2 cellular contexts compared by ENCODE assay signal in the genomic region with DNA sequence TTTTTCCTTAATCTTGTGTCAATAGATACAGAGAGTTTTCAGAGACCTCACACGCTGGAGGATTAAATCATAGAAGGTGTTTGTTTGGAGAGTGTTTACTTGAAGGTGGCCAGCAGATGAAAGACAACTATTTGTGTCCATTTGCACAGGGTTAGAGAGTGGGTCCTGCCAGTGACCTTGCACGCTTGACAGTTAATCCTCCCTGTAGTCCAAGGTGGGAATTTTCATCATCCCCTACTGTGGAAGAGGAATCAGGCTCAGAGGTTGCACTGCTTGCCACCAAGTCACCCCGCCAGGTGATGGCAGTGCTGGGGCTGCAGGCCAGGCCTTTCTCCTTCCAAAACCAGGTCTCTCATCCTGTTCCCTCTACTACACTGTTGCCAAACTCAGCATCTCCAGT.
TF ChIP-seq lines count a peak whose summit lies in the region.

No MANE protein-coding gene starts in this region.

TF ChIP-seq in HCT116, 20 proteins besides CTCF, POLR2A, EP300 and RAD21:
- TF ChIP-seq SRF (IDR thresholded peaks at IDR 0.05; ENCODE audit: low read depth): no peak
- no peak for TF ChIP-seq ZNF274 (IDR thresholded peaks at IDR 0.05; ENCODE audit: low read depth, low read length)
- TF ChIP-seq ZFX (IDR thresholded peaks at IDR 0.05): no peak
- TF ChIP-seq, protein P1, sequence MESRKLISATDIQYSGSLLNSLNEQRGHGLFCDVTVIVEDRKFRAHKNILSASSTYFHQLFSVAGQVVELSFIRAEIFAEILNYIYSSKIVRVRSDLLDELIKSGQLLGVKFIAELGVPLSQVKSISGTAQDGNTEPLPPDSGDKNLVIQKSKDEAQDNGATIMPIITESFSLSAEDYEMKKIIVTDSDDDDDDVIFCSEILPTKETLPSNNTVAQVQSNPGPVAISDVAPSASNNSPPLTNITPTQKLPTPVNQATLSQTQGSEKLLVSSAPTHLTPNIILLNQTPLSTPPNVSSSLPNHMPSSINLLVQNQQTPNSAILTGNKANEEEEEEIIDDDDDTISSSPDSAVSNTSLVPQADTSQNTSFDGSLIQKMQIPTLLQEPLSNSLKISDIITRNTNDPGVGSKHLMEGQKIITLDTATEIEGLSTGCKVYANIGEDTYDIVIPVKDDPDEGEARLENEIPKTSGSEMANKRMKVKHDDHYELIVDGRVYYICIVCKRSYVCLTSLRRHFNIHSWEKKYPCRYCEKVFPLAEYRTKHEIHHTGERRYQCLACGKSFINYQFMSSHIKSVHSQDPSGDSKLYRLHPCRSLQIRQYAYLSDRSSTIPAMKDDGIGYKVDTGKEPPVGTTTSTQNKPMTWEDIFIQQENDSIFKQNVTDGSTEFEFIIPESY (IDR thresholded peaks at IDR 0.05; ENCODE audit: extremely low read depth, insufficient replicate concordance, low read length): no peak
- TF ChIP-seq ELF1 (IDR thresholded peaks at IDR 0.05; ENCODE audit: borderline replicate concordance, low read depth): no peak
- no peak for TF ChIP-seq SIN3A (IDR thresholded peaks at IDR 0.05; ENCODE audit: low read depth)

TF ChIP-seq in GM12878, 131 proteins besides CTCF, POLR2A, EP300 and RAD21:
- TF ChIP-seq NFXL1 (IDR thresholded peaks at IDR 0.05; ENCODE audit: borderline replicate concordance) (no peak), KAT2A (conservative IDR thresholded peaks at IDR 0.05; ENCODE audit: control insufficient read depth, low read depth, low read length) (no peak), JUNB (IDR thresholded peaks at IDR 0.05) (no peak), SIX5 (IDR thresholded peaks at IDR 0.05; ENCODE audit: low read depth, low read length, severe bottlenecking) (no peak), JUND (IDR thresholded peaks at IDR 0.05; ENCODE audit: low read depth, low read length) (no peak), BHLHE40 (IDR thresholded peaks at IDR 0.05; ENCODE audit: borderline replicate concordance in 1 of 2, low read depth in 2 of 2, low read length in 1 of 2) (no peak), PML (IDR thresholded peaks at IDR 0.05; ENCODE audit: low read length) (no peak), SUPT20H (IDR thresholded peaks at IDR 0.05; ENCODE audit: borderline replicate concordance, control insufficient read depth, low read depth, low read length) (no peak), RB1 (IDR thresholded peaks at IDR 0.05; ENCODE audit: borderline replicate concordance) (no peak), TCF12 (IDR thresholded peaks at IDR 0.05; ENCODE audit: low read depth, low read length) (no peak), CHD1 (IDR thresholded peaks at IDR 0.05; ENCODE audit: low read depth, low read length) (no peak), ZNF384 (IDR thresholded peaks at IDR 0.05; ENCODE audit: borderline replicate concordance, low read depth, low read length) (no peak)
- TF ChIP-seq, protein P2, sequence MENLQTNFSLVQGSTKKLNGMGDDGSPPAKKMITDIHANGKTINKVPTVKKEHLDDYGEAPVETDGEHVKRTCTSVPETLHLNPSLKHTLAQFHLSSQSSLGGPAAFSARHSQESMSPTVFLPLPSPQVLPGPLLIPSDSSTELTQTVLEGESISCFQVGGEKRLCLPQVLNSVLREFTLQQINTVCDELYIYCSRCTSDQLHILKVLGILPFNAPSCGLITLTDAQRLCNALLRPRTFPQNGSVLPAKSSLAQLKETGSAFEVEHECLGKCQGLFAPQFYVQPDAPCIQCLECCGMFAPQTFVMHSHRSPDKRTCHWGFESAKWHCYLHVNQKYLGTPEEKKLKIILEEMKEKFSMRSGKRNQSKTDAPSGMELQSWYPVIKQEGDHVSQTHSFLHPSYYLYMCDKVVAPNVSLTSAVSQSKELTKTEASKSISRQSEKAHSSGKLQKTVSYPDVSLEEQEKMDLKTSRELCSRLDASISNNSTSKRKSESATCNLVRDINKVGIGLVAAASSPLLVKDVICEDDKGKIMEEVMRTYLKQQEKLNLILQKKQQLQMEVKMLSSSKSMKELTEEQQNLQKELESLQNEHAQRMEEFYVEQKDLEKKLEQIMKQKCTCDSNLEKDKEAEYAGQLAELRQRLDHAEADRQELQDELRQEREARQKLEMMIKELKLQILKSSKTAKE (IDR thresholded peaks at IDR 0.05; ENCODE audit: low read depth, poor library complexity, severe bottlenecking): no peak
- TF ChIP-seq, protein P3, sequence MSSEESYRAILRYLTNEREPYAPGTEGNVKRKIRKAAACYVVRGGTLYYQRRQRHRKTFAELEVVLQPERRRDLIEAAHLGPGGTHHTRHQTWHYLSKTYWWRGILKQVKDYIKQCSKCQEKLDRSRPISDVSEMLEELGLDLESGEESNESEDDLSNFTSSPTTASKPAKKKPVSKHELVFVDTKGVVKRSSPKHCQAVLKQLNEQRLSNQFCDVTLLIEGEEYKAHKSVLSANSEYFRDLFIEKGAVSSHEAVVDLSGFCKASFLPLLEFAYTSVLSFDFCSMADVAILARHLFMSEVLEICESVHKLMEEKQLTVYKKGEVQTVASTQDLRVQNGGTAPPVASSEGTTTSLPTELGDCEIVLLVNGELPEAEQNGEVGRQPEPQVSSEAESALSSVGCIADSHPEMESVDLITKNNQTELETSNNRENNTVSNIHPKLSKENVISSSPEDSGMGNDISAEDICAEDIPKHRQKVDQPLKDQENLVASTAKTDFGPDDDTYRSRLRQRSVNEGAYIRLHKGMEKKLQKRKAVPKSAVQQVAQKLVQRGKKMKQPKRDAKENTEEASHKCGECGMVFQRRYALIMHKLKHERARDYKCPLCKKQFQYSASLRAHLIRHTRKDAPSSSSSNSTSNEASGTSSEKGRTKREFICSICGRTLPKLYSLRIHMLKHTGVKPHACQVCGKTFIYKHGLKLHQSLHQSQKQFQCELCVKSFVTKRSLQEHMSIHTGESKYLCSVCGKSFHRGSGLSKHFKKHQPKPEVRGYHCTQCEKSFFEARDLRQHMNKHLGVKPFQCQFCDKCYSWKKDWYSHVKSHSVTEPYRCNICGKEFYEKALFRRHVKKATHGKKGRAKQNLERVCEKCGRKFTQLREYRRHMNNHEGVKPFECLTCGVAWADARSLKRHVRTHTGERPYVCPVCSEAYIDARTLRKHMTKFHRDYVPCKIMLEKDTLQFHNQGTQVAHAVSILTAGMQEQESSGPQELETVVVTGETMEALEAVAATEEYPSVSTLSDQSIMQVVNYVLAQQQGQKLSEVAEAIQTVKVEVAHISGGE (CRISPR knock-in tag; IDR thresholded peaks at IDR 0.05): no peak
- TF ChIP-seq, protein P4, sequence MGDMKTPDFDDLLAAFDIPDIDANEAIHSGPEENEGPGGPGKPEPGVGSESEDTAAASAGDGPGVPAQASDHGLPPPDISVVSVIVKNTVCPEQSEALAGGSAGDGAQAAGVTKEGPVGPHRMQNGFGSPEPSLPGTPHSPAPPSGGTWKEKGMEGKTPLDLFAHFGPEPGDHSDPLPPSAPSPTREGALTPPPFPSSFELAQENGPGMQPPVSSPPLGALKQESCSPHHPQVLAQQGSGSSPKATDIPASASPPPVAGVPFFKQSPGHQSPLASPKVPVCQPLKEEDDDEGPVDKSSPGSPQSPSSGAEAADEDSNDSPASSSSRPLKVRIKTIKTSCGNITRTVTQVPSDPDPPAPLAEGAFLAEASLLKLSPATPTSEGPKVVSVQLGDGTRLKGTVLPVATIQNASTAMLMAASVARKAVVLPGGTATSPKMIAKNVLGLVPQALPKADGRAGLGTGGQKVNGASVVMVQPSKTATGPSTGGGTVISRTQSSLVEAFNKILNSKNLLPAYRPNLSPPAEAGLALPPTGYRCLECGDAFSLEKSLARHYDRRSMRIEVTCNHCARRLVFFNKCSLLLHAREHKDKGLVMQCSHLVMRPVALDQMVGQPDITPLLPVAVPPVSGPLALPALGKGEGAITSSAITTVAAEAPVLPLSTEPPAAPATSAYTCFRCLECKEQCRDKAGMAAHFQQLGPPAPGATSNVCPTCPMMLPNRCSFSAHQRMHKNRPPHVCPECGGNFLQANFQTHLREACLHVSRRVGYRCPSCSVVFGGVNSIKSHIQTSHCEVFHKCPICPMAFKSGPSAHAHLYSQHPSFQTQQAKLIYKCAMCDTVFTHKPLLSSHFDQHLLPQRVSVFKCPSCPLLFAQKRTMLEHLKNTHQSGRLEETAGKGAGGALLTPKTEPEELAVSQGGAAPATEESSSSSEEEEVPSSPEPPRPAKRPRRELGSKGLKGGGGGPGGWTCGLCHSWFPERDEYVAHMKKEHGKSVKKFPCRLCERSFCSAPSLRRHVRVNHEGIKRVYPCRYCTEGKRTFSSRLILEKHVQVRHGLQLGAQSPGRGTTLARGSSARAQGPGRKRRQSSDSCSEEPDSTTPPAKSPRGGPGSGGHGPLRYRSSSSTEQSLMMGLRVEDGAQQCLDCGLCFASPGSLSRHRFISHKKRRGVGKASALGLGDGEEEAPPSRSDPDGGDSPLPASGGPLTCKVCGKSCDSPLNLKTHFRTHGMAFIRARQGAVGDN (IDR thresholded peaks at IDR 0.05): no peak
